8 cellular contexts compared by ENCODE assay signal in genomic region chr13:30735025-30735967, GRCh38. TPM values are rescaled to one million over a fixed set of nuclear protein-coding genes. Genes with fewer than 3 reads are reported as not detected.
A peak's percentile ranks its signal among the peaks of the same experiment; 100 is the strongest.
DNase-seq lines count a peak whose midpoint lies in the region; ATAC-seq and TF ChIP-seq lines count a peak whose summit lies in the region.

Gene ALOX5AP (plus strand): TSS chr13:30735543. CDS start chr13:30735606, 63 bp downstream.

- H3K27me3 ChIP-seq in BE2C, result no peaks in the 10 kb centered on the region

- H3K4me1 Mint-ChIP-seq in activated T-cell treated with anti-CD3 and anti-CD28 coated beads, Interleukin-2, amount 50 U/mL, for 4 hours (ENCODE audit: low read depth), result peaks cover 65% of the 10 kb centered on the region

- no peaks in the 10 kb centered on the region for H3K9me3 Mint-ChIP-seq in activated T-cell treated with anti-CD3 and anti-CD28 coated beads, Interleukin-2, amount 50 U/mL, for 4 hours

- H3K36me3 ChIP-seq in BE2C, result no peaks in the 10 kb centered on the region

- ATAC-seq in activated T-cell treated with anti-CD3 and anti-CD28 coated beads, Interleukin-2, amount 50 U/mL, for 4 hours, result peak in 1 of 2 donors; percentile 21
- ATAC-seq in HG03060 (IDR thresholded peaks at IDR 0.05; ENCODE audit: low read depth, unreplicated experiment), result peak; percentile 35
- peak; percentile 47 for ATAC-seq in stimulated activated naive CD8-positive, alpha-beta T cell treated with anti-CD3 and anti-CD28 coated beads, Interleukin-15, Interleukin-2, amounts not matched to agents 100 U/mL and 50 U/mL, for 24 hours

- no peaks in the 10 kb centered on the region for H3K4me1 ChIP-seq in BE2C

- H3K27me3 Mint-ChIP-seq in activated T-cell treated with anti-CD3 and anti-CD28 coated beads, Interleukin-2, amount 50 U/mL, for 4 hours (ENCODE audit: low read depth), result no peaks in the 10 kb centered on the region

- H3K27ac ChIP-seq in epithelial cell of prostate, result peak within 1 kb of the TSS; percentile 77

- peaks cover 2% of the 10 kb centered on the region for H3K36me3 Mint-ChIP-seq in activated T-cell treated with anti-CD3 and anti-CD28 coated beads, Interleukin-2, amount 50 U/mL, for 4 hours (ENCODE audit: insufficient read depth)

- TF ChIP-seq CTCF in BE2C (IDR thresholded peaks at IDR 0.05; ENCODE audit: low read depth, low read length), result no peak

- no peak for DNase-seq in activated T-cell treated with anti-CD3 and anti-CD28 coated beads, Interleukin-2, amount 50 U/mL, for 4 hours
- no peak for DNase-seq in activated T-cell treated with anti-CD3 and anti-CD28 coated beads for 4 hours
- DNase-seq in SIG-M5 treated with dmso at 0.1 percent for 504 hours (lab: John Stamatoyannopoulos, UW; ENCODE audit: unreplicated experiment), result peak; percentile 91
- DNase-seq in epithelial cell of prostate (ENCODE audit: low read depth, low spot score), result no peak
- DNase-seq in stimulated activated naive CD8-positive, alpha-beta T cell treated with anti-CD3 and anti-CD28 coated beads, Interleukin-15, Interleukin-2, amounts not matched to agents 100 U/mL and 50 U/mL, for 24 hours, result peak; percentile 47
- DNase-seq in GOT3 (lab: John Stamatoyannopoulos, UW), result no peak
- no peak for DNase-seq in BE2C

- no peak within 1 kb of the TSS for H3K4me3 ChIP-seq in BE2C (ENCODE audit: low read depth, low read length)

- H3K9me3 ChIP-seq in BE2C, result no peaks in the 10 kb centered on the region

- H3K4me3 Mint-ChIP-seq in activated T-cell treated with anti-CD3 and anti-CD28 coated beads, Interleukin-2, amount 50 U/mL, for 4 hours, result peak within 1 kb of the TSS; percentile 92

RNA-seq across cellular contexts. Expression of gene ALOX5AP, which starts in this region (rescaled TPM):
- 1 to 10 TPM; 5.7 to 8.4 (median 7.1) TPM for total RNA-seq in activated T-cell treated with anti-CD3 and anti-CD28 coated beads, Interleukin-2, amount 50 U/mL, for 4 hours
- not detected for polyA plus RNA-seq in BE2C (2012; ENCODE audit: insufficient read depth, insufficient read length, low read depth)

Comparison
In these comparisons a context has a peak if more than half of its experiments do, and no peak if none do; other contexts are left out.
1. DNase-seq: peak in SIG-M5 treated with dmso at 0.1 percent for 504 hours (single experiment) and stimulated activated naive CD8-positive, alpha-beta T cell treated with anti-CD3 and anti-CD28 coated beads, Interleukin-15, Interleukin-2, amounts not matched to agents 100 U/mL and 50 U/mL, for 24 hours (single experiment); none in activated T-cell treated with anti-CD3 and anti-CD28 coated beads, Interleukin-2, amount 50 U/mL, for 4 hours (single experiment), activated T-cell treated with anti-CD3 and anti-CD28 coated beads for 4 hours (single experiment), epithelial cell of prostate (single experiment), GOT3 (single experiment) and BE2C (single experiment).